In the genomic region with DNA sequence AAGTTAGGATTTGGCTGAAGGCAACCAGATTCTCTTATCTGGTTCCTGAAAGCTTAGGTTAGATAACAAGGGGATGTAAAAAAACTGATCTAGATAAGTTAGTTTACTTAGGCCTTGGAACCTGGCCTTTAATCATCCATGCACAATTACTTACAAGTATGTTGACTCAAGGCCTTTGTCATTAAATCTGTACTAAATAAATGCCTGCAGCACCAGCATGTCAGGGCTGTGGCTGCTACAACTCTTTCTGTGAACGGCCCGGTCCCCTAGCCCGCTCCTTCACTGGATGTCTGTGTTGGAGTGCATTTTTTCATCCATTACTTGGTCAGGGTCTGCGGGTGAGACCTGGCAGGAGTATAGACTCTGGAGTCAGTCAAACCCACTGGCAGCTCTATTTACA, we compare ENCODE assay signal across 19 cellular contexts. TPM values are rescaled to one million over a fixed set of nuclear protein-coding genes. Genes with fewer than 3 reads are reported as not detected.
DNase-seq lines count a peak whose midpoint lies in the region; ATAC-seq lines count a peak whose summit lies in the region.
"Had no signal": no experiment of that assay in that cellular context is flagged by ENCODE, and none has a peak within 500 bp of the region (broad histone marks: within the 10 kb centered on the region; RNA-seq: fewer than 3 reads in every experiment).

No MANE protein-coding gene starts in this region.

- H4K8ac ChIP-seq in mesenchymal stem cell (ENCODE audit: low read length): no peak overlapping the region

- no peak overlapping the region for H3K27ac ChIP-seq in BLaER1 treated with 17β-estradiol and CSF1 and Interleukin-3, amounts not matched to agents 10 nM and 100 nM
- no peak overlapping the region for H3K27ac ChIP-seq in mesenchymal stem cell (ENCODE audit: low read length, poor library complexity, severe bottlenecking)
- H3K27ac ChIP-seq: GM23248, HL-60 had no signal

- no peak overlapping the region for H2AK5ac ChIP-seq in mesenchymal stem cell (ENCODE audit: low read length, severe bottlenecking)

- H3K14ac ChIP-seq in mesenchymal stem cell (ENCODE audit: low read length in 2 of 2): no peak overlapping the region

- no peak overlapping the region for H3K4ac ChIP-seq in mesenchymal stem cell (ENCODE audit: low read depth in 1 of 2, low read length in 2 of 2)

- H3K9me3 ChIP-seq in BLaER1 treated with 17β-estradiol and CSF1 and Interleukin-3, amounts not matched to agents 10 nM and 100 nM (replicated peaks in 1 of 11): peaks cover 51 to 63% (median 56%) of the 10 kb centered on the region in 11 experiments
- no peaks in the 10 kb centered on the region for H3K9me3 ChIP-seq in mesenchymal stem cell (ENCODE audit: control insufficient read depth, low read length)
- H3K9me3 ChIP-seq: BE2C, HAP-1 had no signal

- H3K36me3 ChIP-seq in BLaER1 treated with 17β-estradiol and CSF1 and Interleukin-3, amounts not matched to agents 10 nM and 100 nM: peaks cover 55 to 100% (median 85%) of the 10 kb centered on the region in 11 experiments
- peaks cover 21 to 87% of the 10 kb centered on the region in 2 experiments for H3K36me3 ChIP-seq in mesenchymal stem cell (ENCODE audit: control insufficient read depth in 1 of 2, insufficient read depth in 2 of 2, low read depth in 1 of 2, low read length in 2 of 2)
- H3K36me3 ChIP-seq: BE2C, HAP-1 had no signal

- H3K4me3 ChIP-seq in BLaER1 treated with 17β-estradiol and CSF1 and Interleukin-3, amounts not matched to agents 10 nM and 100 nM: peak overlapping the region in 6 of 10 experiments; percentile 11 to 27 (median 13); a peak in 4 of 20 replicates
- H3K4me3 ChIP-seq in mesenchymal stem cell (ENCODE audit: insufficient read depth in 1 of 2, low read depth in 1 of 2, low read length in 2 of 2): no peak overlapping the region
- H3K4me3 ChIP-seq: GM23248, HAP-1 had no signal

- no peak overlapping the region for H3K23ac ChIP-seq in mesenchymal stem cell (ENCODE audit: low read length in 2 of 2)

- H2BK15ac ChIP-seq in mesenchymal stem cell (ENCODE audit: low read depth, poor library complexity, severe bottlenecking): no peak overlapping the region

- peak; percentile 3 for DNase-seq in NCI-H146 (lab: John Stamatoyannopoulos, UW)
- DNase-seq in NCI-H146 treated with DMSO at 0.1 percent for 48 hours (lab: John Stamatoyannopoulos, UW; ENCODE audit: unreplicated experiment): no peak
- DNase-seq in RKO (ENCODE audit: low spot score): peak; percentile 8
- no peak for DNase-seq in mesenchymal stem cell
- no peak for DNase-seq in Ammon's horn (ENCODE audit: low spot score)
- DNase-seq: BE2C; Calu3; CD8-positive, alpha-beta T cell; DMS79 treated with DMSO at 0.1 percent for 48 hours; GF-D8; GM23248; IMR-90; Karpas-422; KBM-7 had no signal

- H4K91ac ChIP-seq in mesenchymal stem cell (ENCODE audit: low read length): no peak overlapping the region

- H3K18ac ChIP-seq in mesenchymal stem cell (ENCODE audit: low read depth in 1 of 2, low read length in 2 of 2): no peak overlapping the region

- no peak overlapping the region for H2AFZ ChIP-seq in mesenchymal stem cell (ENCODE audit: low read depth, low read length)
- H2AFZ ChIP-seq: GM23248 had no signal

- no peaks in the 10 kb centered on the region for H4K20me1 ChIP-seq in BLaER1 treated with 17β-estradiol and CSF1 and Interleukin-3, amounts not matched to agents 10 nM and 100 nM

- no peak overlapping the region for H3K4me2 ChIP-seq in BLaER1 treated with 17β-estradiol and CSF1 and Interleukin-3, amounts not matched to agents 10 nM and 100 nM
- H3K4me2 ChIP-seq in mesenchymal stem cell (ENCODE audit: low read length, poor library complexity, severe bottlenecking): peak overlapping the region; percentile 9

- H2BK12ac ChIP-seq in mesenchymal stem cell (ENCODE audit: low read length in 2 of 2): no peak overlapping the region

- no peak overlapping the region for H3K9ac ChIP-seq in BLaER1 treated with 17β-estradiol and CSF1 and Interleukin-3, amounts not matched to agents 10 nM and 100 nM
- no peak overlapping the region for H3K9ac ChIP-seq in mesenchymal stem cell (ENCODE audit: low read length)
- H3K9ac ChIP-seq: GM23248 had no signal

- no peak overlapping the region for H2BK5ac ChIP-seq in mesenchymal stem cell (ENCODE audit: low read depth, low read length, poor library complexity, severe bottlenecking)

- H3K4me1 ChIP-seq in BLaER1 treated with 17β-estradiol and CSF1 and Interleukin-3, amounts not matched to agents 10 nM and 100 nM: no peaks in the 10 kb centered on the region
- H3K4me1 ChIP-seq in mesenchymal stem cell (ENCODE audit: control insufficient read depth, insufficient read depth, low read depth, low read length): no peaks in the 10 kb centered on the region
- H3K4me1 ChIP-seq: BE2C, HAP-1 had no signal

- no peaks in the 10 kb centered on the region for H3K27me3 ChIP-seq in BLaER1 treated with 17β-estradiol and CSF1 and Interleukin-3, amounts not matched to agents 10 nM and 100 nM
- H3K27me3 ChIP-seq in mesenchymal stem cell (ENCODE audit: control insufficient read depth in 1 of 2, insufficient read depth in 1 of 2, low read length in 2 of 2): no peaks in the 10 kb centered on the region
- H3K27me3 ChIP-seq: BE2C had no signal

- ATAC-seq in GM18909 (IDR thresholded peaks at IDR 0.05; ENCODE audit: poor library complexity, unreplicated experiment): no peak
- ATAC-seq: CD8-positive, alpha-beta T cell had no signal

- 97% methylated on average over 4 of the region's 4 CpGs for WGBS in mesenchymal stem cell

- H2BK120ac ChIP-seq in mesenchymal stem cell (ENCODE audit: low read depth, low read length): no peak overlapping the region

- no peaks in the 10 kb centered on the region for H3K79me1 ChIP-seq in mesenchymal stem cell (replicated peaks; ENCODE audit: low read length, poor library complexity, severe bottlenecking)

RNA-seq across cellular contexts. Expression of gene ALDH3A1, which starts 48.4 kb away (rescaled TPM):
- polyA plus RNA-seq in mesenchymal stem cell (2013, experiment 1 of 2): not detected
- not detected for polyA plus RNA-seq in mesenchymal stem cell (2013, experiment 2 of 2)
- polyA plus RNA-seq: CD14-positive monocyte, IMR-90 had no signal

Comparison
In these comparisons a context has a peak if more than half of its experiments do, and no peak if none do; other contexts are left out.
1. DNase-seq: peak in NCI-H146 (single experiment) and RKO (single experiment); none in NCI-H146 treated with DMSO at 0.1 percent for 48 hours (single experiment), mesenchymal stem cell (single experiment) and Ammon's horn (single experiment).
2. H3K4me3 ChIP-seq: peak in BLaER1 treated with 17β-estradiol and CSF1 and Interleukin-3, amounts not matched to agents 10 nM and 100 nM (6 of 10); none in mesenchymal stem cell (0 of 2).